In genomic region chr1:10338047-10338446, GRCh38 we compare ENCODE assay signal across 8 cellular contexts.
A peak's percentile ranks its signal among the peaks of the same experiment; 100 is the strongest.
DNase-seq lines count a peak whose midpoint lies in the region; ATAC-seq and TF ChIP-seq lines count a peak whose summit lies in the region.

No MANE protein-coding gene starts in this region.

- peak; percentile 46 for DNase-seq in 8988T
- DNase-seq in GM10266 (ENCODE audit: extremely low spot score), result peak; percentile 64
- DNase-seq in NCI-H524 (lab: John Stamatoyannopoulos, UW), result peak; percentile 3 to 23
- DNase-seq in activated naive CD8-positive, alpha-beta T cell treated with anti-CD3 and anti-CD28 coated beads, Interleukin-2, amount 50 U/mL, for 16 hours (ENCODE audit: low read depth, low spot score), result peak; percentile 1
- DNase-seq in heart left ventricle, result peak in 4 of 5 donors; percentile 33 to 54 (median 43)
- DNase-seq in putamen (ENCODE audit: low spot score), result peak; percentile 71
- no peak for DNase-seq in NCI-H146 (lab: John Stamatoyannopoulos, UW)
- DNase-seq in GF-D8 (lab: John Stamatoyannopoulos, UW), result no peak

- peaks cover 0 to 92% (median 62%) of the 10 kb centered on the region in 9 donors for H3K36me3 ChIP-seq in heart left ventricle

- intact Hi-C loops in heart left ventricle (cut with DNase I), result loop anchor here in 8 of 10 donors (1.0 to 10.0 kb wide), 8 partner anchors 126 to 391 kb away; partner anchors contain the start of gene KIF1B (in 6 of the 8)

- TF ChIP-seq POLR2A in heart left ventricle (IDR thresholded peaks at IDR 0.05), result no peak

- H3K27ac ChIP-seq in heart left ventricle, result peak overlapping the region in 2 of 12 donors; percentile 36 to 48

- TF ChIP-seq CTCF in GM10266 (IDR thresholded peaks at IDR 0.05; ENCODE audit: control insufficient read depth, insufficient read depth, low read depth, missing control alignments) (peak; percentile 79), heart left ventricle (IDR thresholded peaks at IDR 0.05) (peak; percentile 48 to 78 (median 72))

- WGBS in heart left ventricle, 4 donors, result 23 to 39% (median 30%) methylated on average over 2 of the region's 2 CpGs

- no peak overlapping the region for H3K4me3 ChIP-seq in heart left ventricle

- peak; percentile 83 to 91 (median 86) for ATAC-seq in heart left ventricle

- peaks cover 0 to 25% (median 12%) of the 10 kb centered on the region in 12 donors for H3K4me1 ChIP-seq in heart left ventricle

- no peaks in the 10 kb centered on the region for H3K9me3 ChIP-seq in heart left ventricle

- no peaks in the 10 kb centered on the region for H3K27me3 ChIP-seq in heart left ventricle

Comparison
In these comparisons a context has a peak if more than half of its experiments do, and no peak if none do; other contexts are left out.
1. DNase-seq: peak in 8988T (single experiment), GM10266 (single experiment), NCI-H524 (2 of 2), activated naive CD8-positive, alpha-beta T cell treated with anti-CD3 and anti-CD28 coated beads, Interleukin-2, amount 50 U/mL, for 16 hours (single experiment), heart left ventricle (4 of 5) and putamen (single experiment); none in NCI-H146 (single experiment) and GF-D8 (single experiment).